Comparison of ENCODE assay signal across 8 cellular contexts in the genomic region with DNA sequence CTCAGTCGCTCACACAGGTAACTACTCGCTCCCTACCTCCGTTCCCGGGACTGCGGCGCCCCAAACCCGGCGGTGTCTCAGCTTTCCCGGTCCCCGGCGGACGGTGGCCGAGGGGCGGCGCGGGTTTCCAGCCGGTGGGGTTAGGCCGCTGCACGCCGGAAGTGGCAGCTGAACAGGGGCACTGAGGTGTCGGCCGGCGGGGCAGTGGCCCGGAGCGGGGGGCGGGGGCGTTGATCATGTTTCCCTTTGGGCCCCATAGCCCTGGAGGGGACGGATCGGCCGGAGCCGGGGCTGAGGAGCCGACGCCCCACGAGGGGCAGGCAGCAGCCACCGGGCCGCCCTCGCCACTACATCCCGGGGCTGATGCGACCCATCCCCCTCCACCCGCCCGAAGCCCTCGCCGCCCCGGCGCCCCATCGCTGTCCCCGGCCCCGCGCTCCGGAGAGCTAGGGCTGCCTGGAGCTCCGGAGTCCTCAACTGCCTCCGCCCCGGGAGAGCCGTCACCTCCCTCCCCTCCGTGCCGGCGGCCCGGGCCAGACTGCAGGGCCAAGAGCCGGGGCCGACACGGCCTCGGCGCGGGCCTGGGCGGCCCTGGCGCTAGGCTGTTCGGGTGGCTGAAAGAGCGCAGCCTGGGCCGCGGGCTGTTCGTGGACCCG. TPM values are rescaled to one million over a fixed set of nuclear protein-coding genes. Genes with fewer than 3 reads are reported as not detected.
DNase-seq lines count a peak whose midpoint lies in the region; ATAC-seq and TF ChIP-seq lines count a peak whose summit lies in the region.

A gene with protein sequence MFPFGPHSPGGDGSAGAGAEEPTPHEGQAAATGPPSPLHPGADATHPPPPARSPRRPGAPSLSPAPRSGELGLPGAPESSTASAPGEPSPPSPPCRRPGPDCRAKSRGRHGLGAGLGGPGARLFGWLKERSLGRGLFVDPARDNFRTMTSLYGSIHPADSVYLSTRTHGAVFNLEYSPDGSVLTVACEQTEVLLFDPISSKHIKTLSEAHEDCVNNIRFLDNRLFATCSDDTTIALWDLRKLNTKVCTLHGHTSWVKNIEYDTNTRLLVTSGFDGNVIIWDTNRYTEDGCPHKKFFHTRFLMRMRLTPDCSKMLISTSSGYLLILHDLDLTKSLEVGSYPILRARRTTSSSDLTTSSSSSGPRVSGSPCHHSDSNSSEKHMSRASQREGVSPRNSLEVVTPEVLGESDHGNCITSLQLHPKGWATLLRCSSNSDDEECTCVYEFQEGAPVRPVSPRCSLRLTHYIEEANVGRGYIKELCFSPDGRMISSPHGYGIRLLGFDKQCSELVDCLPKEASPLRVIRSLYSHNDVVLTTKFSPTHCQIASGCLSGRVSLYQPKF (plus strand): TSS at position 167 of the 656 bp plus-strand sequence. CDS start 70 bp downstream, at position 237.

- peak; percentile 90 to 96 for DNase-seq in Caco-2
- peak; percentile 63 for DNase-seq in HPDE6-E6E7 (ENCODE audit: extremely low spot score)
- DNase-seq in activated T-cell treated with anti-CD3 and anti-CD28 coated beads for 48 hours (ENCODE audit: low read depth): peak; percentile 90
- peak; percentile 92 to 94 for DNase-seq in erythroblast (lab: John Stamatoyannopoulos, UW)
- DNase-seq in stimulated activated CD8-positive, alpha-beta memory T cell treated with anti-CD3 and anti-CD28 coated beads, Interleukin-7, amount 100 ng/mL, for 1 hour (ENCODE audit: low read depth in 2 of 2): peak; percentile 80 to 81

- H3K27me3 ChIP-seq in Caco-2 (replicated peaks; ENCODE audit: control insufficient read depth, insufficient read depth, low read length): no peaks in the 10 kb centered on the region
- no peaks in the 10 kb centered on the region for H3K27me3 ChIP-seq in OCI-LY1 (ENCODE audit: insufficient read depth, low read length)
- no peaks in the 10 kb centered on the region for H3K27me3 ChIP-seq in mucosa of stomach (ENCODE audit: control insufficient read depth, insufficient read depth, low read length)

- no peaks in the 10 kb centered on the region for H3K9me3 ChIP-seq in Caco-2
- H3K9me3 ChIP-seq in OCI-LY1 (ENCODE audit: low read length): no peaks in the 10 kb centered on the region
- H3K9me3 ChIP-seq in mucosa of stomach (ENCODE audit: control insufficient read depth, low read length): no peaks in the 10 kb centered on the region

- H3K9ac ChIP-seq in OCI-LY1 (ENCODE audit: low read length) (peak within 1 kb of the TSS; percentile 80), mucosa of stomach (ENCODE audit: low read length) (peak within 1 kb of the TSS; percentile 80)

- H3K27me3 Mint-ChIP-seq in Caco-2 (ENCODE audit: insufficient read depth, unreplicated experiment): no peaks in the 10 kb centered on the region

- H3K4me1 Mint-ChIP-seq in Caco-2 (ENCODE audit: low read depth, unreplicated experiment): peaks cover 18% of the 10 kb centered on the region

- peak; percentile 79 for TF ChIP-seq POLR2A in erythroblast (IDR thresholded peaks at IDR 0.05; ENCODE audit: low read length)

- CTCF ChIA-PET in Caco-2 (lab: Charles Lee): interaction anchor here (0.7 to 2.0 kb wide), 2 partner anchors 16 to 346 kb away, joined by 6 read pairs; a partner anchor contains a TSS

- H3K9me3 Mint-ChIP-seq in Caco-2 (ENCODE audit: unreplicated experiment): no peaks in the 10 kb centered on the region

- no peak for TF ChIP-seq CTCF in Caco-2 (IDR thresholded peaks at IDR 0.05; ENCODE audit: insufficient read depth in 1 of 2, low read depth in 1 of 2, low read length in 1 of 2, severe bottlenecking in 1 of 2, unreplicated experiment in 1 of 2)
- no peak for TF ChIP-seq CTCF in OCI-LY1 (IDR thresholded peaks at IDR 0.05; ENCODE audit: low read length)

- no peaks in the 10 kb centered on the region for H4K20me1 ChIP-seq in OCI-LY1 (ENCODE audit: insufficient read depth, low read length)

- POLR2A ChIA-PET in Caco-2 (lab: Charles Lee): interaction anchor here (0.6 to 2.4 kb wide), 3 partner anchors 16 to 24 kb away, joined by 3 to 12 read pairs (median 4); a partner anchor contains a TSS

- no peaks in the 10 kb centered on the region for H3K9me2 ChIP-seq in OCI-LY1 (ENCODE audit: low read depth, low read length)

- no TSS peak for BruUV-seq in Caco-2 (replicated peaks; lab: Mats Ljungman, UMichigan)

- 0 out of 2 replicates have a peak within 1 kb of the TSS, but pooled peaks have one; percentile 60 for H2AFZ ChIP-seq in OCI-LY1 (ENCODE audit: low read length)

- H3F3A ChIP-seq in OCI-LY1 (ENCODE audit: insufficient read depth, low read length): no peaks in the 10 kb centered on the region

- H3K27ac ChIP-seq in OCI-LY1 (ENCODE audit: low read depth, low read length, poor library complexity, severe bottlenecking): peak within 1 kb of the TSS; percentile 16

- H3K79me2 ChIP-seq in OCI-LY1 (ENCODE audit: insufficient read depth, low read length): peaks cover 31% of the 10 kb centered on the region

- ATAC-seq in GM19463 (IDR thresholded peaks at IDR 0.05; ENCODE audit: unreplicated experiment): peak; percentile 72

- intact Hi-C loops in Caco-2 (cut with micrococcal nuclease; ENCODE audit: unreplicated experiment): loop anchor here (1.0 kb wide), 1 partner anchor 15 kb away; a partner anchor contains a TSS

- peak within 1 kb of the TSS; percentile 93 for H3K4me2 ChIP-seq in OCI-LY1 (ENCODE audit: low read length)

- peak within 1 kb of the TSS; percentile 81 for H3K27ac Mint-ChIP-seq in Caco-2 (ENCODE audit: unreplicated experiment)

- H3K4me3 ChIP-seq in Caco-2 (ENCODE audit: low read depth, low read length): peak within 1 kb of the TSS; percentile 100
- H3K4me3 ChIP-seq in OCI-LY1 (ENCODE audit: low read depth, low read length, poor library complexity, severe bottlenecking): peak within 1 kb of the TSS; percentile 81
- peak within 1 kb of the TSS; percentile 54 for H3K4me3 ChIP-seq in mucosa of stomach (ENCODE audit: low read length)

- H3K4me1 ChIP-seq in Caco-2: no peaks in the 10 kb centered on the region; the same call in 1 of the 2 replicates
- H3K4me1 ChIP-seq in OCI-LY1 (ENCODE audit: insufficient read depth, low read length, severe bottlenecking): peaks cover 24% of the 10 kb centered on the region
- peaks cover 14% of the 10 kb centered on the region for H3K4me1 ChIP-seq in mucosa of stomach (ENCODE audit: control insufficient read depth, insufficient read depth, low read length)

- H3K36me3 ChIP-seq in Caco-2 (ENCODE audit: control insufficient read depth, insufficient read depth, low read length) (no peaks in the 10 kb centered on the region), OCI-LY1 (ENCODE audit: insufficient read depth, low read length) (peaks cover 9% of the 10 kb centered on the region; the same call in 1 of the 2 replicates), mucosa of stomach (ENCODE audit: control insufficient read depth, insufficient read depth, low read length) (no peaks in the 10 kb centered on the region)

- H3K36me3 Mint-ChIP-seq in Caco-2 (ENCODE audit: insufficient read depth, unreplicated experiment): no peaks in the 10 kb centered on the region

- H3K4me3 Mint-ChIP-seq in Caco-2 (ENCODE audit: unreplicated experiment): peak within 1 kb of the TSS; percentile 91

RNA-seq across cellular contexts. Expression of the gene that starts here (rescaled TPM):
- 11.4 and 13.5 TPM in 2 replicates for total RNA-seq in Caco-2 (2022)

Comparison
In these comparisons a context has a peak if more than half of its experiments do, and no peak if none do; other contexts are left out.
1. Peak in every context shown above with its lines: DNase-seq, ATAC-seq, H3K4me3 ChIP-seq and H3K27ac ChIP-seq.